ENCODE assay signal across 8 cellular contexts in the genomic region with DNA sequence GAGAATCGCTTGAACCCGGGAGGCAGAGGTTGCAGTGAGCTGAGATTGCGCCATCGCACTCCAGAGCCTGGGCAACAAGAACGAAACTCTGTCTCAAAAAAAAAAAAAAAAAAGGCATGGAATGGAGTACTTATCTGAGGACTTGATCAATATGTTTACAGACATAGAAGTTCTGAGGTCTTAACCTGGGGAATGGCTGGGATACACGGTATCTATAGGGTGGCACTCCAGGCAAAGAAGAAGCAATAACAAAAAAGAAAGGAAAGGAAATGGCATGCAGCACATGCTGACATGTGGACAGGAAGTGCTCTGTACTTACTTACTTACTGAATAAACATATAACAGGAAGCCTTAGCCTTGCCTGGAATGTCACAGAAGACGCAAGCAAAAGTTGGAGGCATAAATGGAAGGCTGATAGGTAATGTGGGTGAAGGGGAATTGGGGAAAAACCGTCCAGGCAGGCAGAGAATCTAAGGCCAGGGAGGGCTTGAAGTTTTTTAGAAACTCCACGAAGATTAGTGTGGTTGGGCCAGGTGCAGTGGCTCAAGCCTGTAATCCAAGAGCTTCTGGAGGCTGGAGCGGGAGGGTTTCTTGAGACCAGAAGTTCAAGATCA. TPM values are rescaled to one million over a fixed set of nuclear protein-coding genes. Genes with fewer than 3 reads are reported as not detected.
DNase-seq lines count a peak whose midpoint lies in the region; ATAC-seq and TF ChIP-seq lines count a peak whose summit lies in the region.

No MANE protein-coding gene starts in this region.

- no peak for ATAC-seq in GM21576 (IDR thresholded peaks at IDR 0.05; ENCODE audit: unreplicated experiment)

- H3K9ac ChIP-seq in OCI-LY3 (ENCODE audit: low read length), result no peak overlapping the region

- H3K4me1 ChIP-seq in OCI-LY3 (ENCODE audit: low read length), result no peaks in the 10 kb centered on the region
- H3K4me1 ChIP-seq in neutrophil (ENCODE audit: control insufficient read depth in 1 of 2, insufficient read depth in 1 of 2, low read depth in 1 of 2, low read length in 1 of 2), result peaks cover 6 to 7% of the 10 kb centered on the region in 2 experiments

- H3K4me3 ChIP-seq in OCI-LY3 (ENCODE audit: low read length) (no peak overlapping the region), neutrophil (ENCODE audit: low read depth in 1 of 2, low read length in 1 of 2) (no peak overlapping the region)

- DNase-seq in DMS53 treated with DMSO at 0.1 percent for 48 hours (lab: John Stamatoyannopoulos, UW; ENCODE audit: unreplicated experiment) (peak; percentile 27), dermis blood vessel endothelial cell (peak; percentile 93), DMS79 treated with DMSO at 0.1 percent for 48 hours (lab: John Stamatoyannopoulos, UW) (no peak), activated gamma-delta T cell (lab: John Stamatoyannopoulos, UW) (no peak), NCI-H524 treated with DMSO at 0.1 percent for 48 hours (lab: John Stamatoyannopoulos, UW) (no peak)

- H3K9me3 ChIP-seq in OCI-LY3 (ENCODE audit: insufficient read depth, low read length), result no peaks in the 10 kb centered on the region
- no peaks in the 10 kb centered on the region for H3K9me3 ChIP-seq in neutrophil

- H3K27ac ChIP-seq in OCI-LY3 (ENCODE audit: low read length), result no peak overlapping the region
- peak overlapping the region; percentile 52 for H3K27ac ChIP-seq in neutrophil

- TF ChIP-seq CTCF in OCI-LY3 (IDR thresholded peaks at IDR 0.05; ENCODE audit: low read depth, low read length) (no peak), neutrophil (IDR thresholded peaks at IDR 0.05) (no peak)

- no peak overlapping the region for H3K4me2 ChIP-seq in OCI-LY3 (ENCODE audit: low read length)

- no peaks in the 10 kb centered on the region for H3K36me3 ChIP-seq in OCI-LY3 (replicated peaks; ENCODE audit: low read depth, low read length)
- H3K36me3 ChIP-seq in neutrophil, result no peaks in the 10 kb centered on the region

- no peaks in the 10 kb centered on the region for H4K20me1 ChIP-seq in OCI-LY3 (ENCODE audit: insufficient read depth, low read length)

- H3K79me2 ChIP-seq in OCI-LY3 (ENCODE audit: low read length), result no peaks in the 10 kb centered on the region

- peak overlapping the region; percentile 54; the same call in 1 of the 2 replicates for H2AFZ ChIP-seq in OCI-LY3 (ENCODE audit: low read depth, low read length)

- H3K27me3 ChIP-seq in OCI-LY3 (ENCODE audit: low read depth, low read length) (no peaks in the 10 kb centered on the region), neutrophil (peaks cover 7% of the 10 kb centered on the region)

RNA-seq across cellular contexts. Expression of a gene that starts 10.1 kb away (rescaled TPM):
- 127 and 144 TPM in 2 replicates for total RNA-seq in dermis blood vessel endothelial cell

RNA-seq across cellular contexts. Expression of a gene that starts 19.8 kb away (rescaled TPM):
- 56.9 and 58.9 TPM in 2 replicates for total RNA-seq in dermis blood vessel endothelial cell

Comparison
In these comparisons a context has a peak if more than half of its experiments do, and no peak if none do; other contexts are left out.
1. DNase-seq: peak in DMS53 treated with DMSO at 0.1 percent for 48 hours (single experiment) and dermis blood vessel endothelial cell (single experiment); none in DMS79 treated with DMSO at 0.1 percent for 48 hours (single experiment), activated gamma-delta T cell (single experiment) and NCI-H524 treated with DMSO at 0.1 percent for 48 hours (single experiment).